8 cellular contexts compared by ENCODE assay signal in the genomic region with DNA sequence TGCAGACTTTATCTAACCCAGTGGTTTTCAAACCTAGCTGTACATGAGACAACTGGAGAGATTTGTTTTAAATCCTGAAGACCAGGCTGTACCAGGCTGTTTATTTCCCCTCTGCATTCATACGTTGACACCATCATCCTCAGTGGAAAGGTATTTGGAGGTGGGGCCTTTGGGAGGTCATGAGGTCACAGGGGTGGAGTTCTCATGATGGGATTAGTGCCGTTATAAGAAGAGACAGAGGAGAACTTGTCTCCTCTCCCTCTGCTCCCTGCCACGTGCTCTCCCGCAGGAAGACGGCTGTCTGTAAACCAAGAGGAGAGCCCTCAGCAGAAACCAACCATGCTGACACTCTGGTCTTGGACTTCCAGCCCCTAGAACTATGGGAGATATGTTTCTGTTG.
"Had no signal": no experiment of that assay in that cellular context is flagged by ENCODE, and none has a peak within 500 bp of the region (broad histone marks: within the 10 kb centered on the region; RNA-seq: fewer than 3 reads in every experiment).

No MANE protein-coding gene starts in this region.

- H2AFZ ChIP-seq: GM23248 had no signal

- ATAC-seq: HCT116 had no signal

- DNase-seq: GM23248, GOT3, H7, HFFc6, IMR-90 had no signal

- H3K9me3 ChIP-seq: HAP-1 had no signal

- H3K36me3 ChIP-seq: HAP-1 had no signal

- FAIRE-seq: HTR-8/SVneo had no signal

- H3K9ac ChIP-seq: GM23248 had no signal

- H3K4me3 Mint-ChIP-seq: HFFc6 had no signal

- H3K4me3 ChIP-seq: GM23248, HAP-1 had no signal

- H3K27ac ChIP-seq: GM23248 had no signal

- H3K9me3 Mint-ChIP-seq: HFFc6 had no signal

- H3K4me1 ChIP-seq: HAP-1 had no signal

- H3K27ac Mint-ChIP-seq: HFFc6 had no signal
